ENCODE assay signal across 8 cellular contexts in genomic region chr3:101902041-101902440, GRCh38. TPM values are rescaled to one million over a fixed set of nuclear protein-coding genes. Genes with fewer than 3 reads are reported as not detected.
A peak's percentile ranks its signal among the peaks of the same experiment; 100 is the strongest.
DNase-seq lines count a peak whose midpoint lies in the region; ATAC-seq and TF ChIP-seq lines count a peak whose summit lies in the region.

No MANE protein-coding gene starts in this region.

- H3K4me3 ChIP-seq in thyroid gland (replicated peaks in 1 of 3) (no peak overlapping the region), WERI-Rb-1 (ENCODE audit: low read depth, low read length) (no peak overlapping the region)

- ATAC-seq in GM19023 (IDR thresholded peaks at IDR 0.05; ENCODE audit: unreplicated experiment): peak; percentile 63

- intact Hi-C loops in head of caudate nucleus (cut with DNase I) (no loop called here), thyroid gland (cut with DNase I) (no loop called here)

- no peaks in the 10 kb centered on the region for H3K4me1 ChIP-seq in thyroid gland

- H3K27me3 ChIP-seq in thyroid gland (no peaks in the 10 kb centered on the region), WERI-Rb-1 (ENCODE audit: insufficient read depth, low read depth, severe bottlenecking) (no peaks in the 10 kb centered on the region)

- TF ChIP-seq CTCF in thyroid gland (IDR thresholded peaks at IDR 0.05) (no peak), WERI-Rb-1 (IDR thresholded peaks at IDR 0.05; ENCODE audit: low read depth, low read length) (no peak)

- DNase-seq in A172 (ENCODE audit: low spot score) (peak; percentile 94), HS-5 (ENCODE audit: low read depth) (peak; percentile 99), epithelial cell of prostate (ENCODE audit: low read depth, low spot score) (peak; percentile 99), head of caudate nucleus (no peak), NK-92 (lab: John Stamatoyannopoulos, UW; ENCODE audit: unreplicated experiment) (no peak), thyroid gland (no peak), WERI-Rb-1 (no peak)

- H3K27ac ChIP-seq in epithelial cell of prostate: peak overlapping the region; percentile 98
- H3K27ac ChIP-seq in thyroid gland: no peak overlapping the region
- H3K27ac ChIP-seq in WERI-Rb-1: no peak overlapping the region

- 90 to 92% methylated on average over 1 of the region's 1 CpG for WGBS in thyroid gland, 2 donors

- H3K36me3 ChIP-seq in thyroid gland: no peaks in the 10 kb centered on the region
- H3K36me3 ChIP-seq in WERI-Rb-1: no peaks in the 10 kb centered on the region

- H3K9me3 ChIP-seq in thyroid gland: no peaks in the 10 kb centered on the region
- H3K9me3 ChIP-seq in WERI-Rb-1 (ENCODE audit: severe bottlenecking): no peaks in the 10 kb centered on the region

- no peak for TF ChIP-seq POLR2A in thyroid gland (IDR thresholded peaks at IDR 0.05)

RNA-seq across cellular contexts. Expression of gene NFKBIZ, which starts 52.7 kb away (rescaled TPM):
- 1.8 and 7.5 TPM in 2 replicates for total RNA-seq in A172 (2014; rRNA removed; shearing (Covaris generic))
- 100 to 1,000 TPM in 1 of 4 donors, 10 to 100 TPM in 3; 37.5 to 132 (median 56.9) TPM for total RNA-seq in thyroid gland

Comparison
In these comparisons a context has a peak if more than half of its experiments do, and no peak if none do; other contexts are left out.
1. DNase-seq: peak in A172 (single experiment), HS-5 (single experiment) and epithelial cell of prostate (single experiment); none in head of caudate nucleus (0 of 42), NK-92 (single experiment), thyroid gland (0 of 2) and WERI-Rb-1 (single experiment).